Comparison of ENCODE assay signal across 33 cellular contexts in genomic region chr6:167268683-167269280, GRCh38. TPM values are rescaled to one million over a fixed set of nuclear protein-coding genes. Genes with fewer than 3 reads are reported as not detected.
A peak's percentile ranks its signal among the peaks of the same experiment; 100 is the strongest.
DNase-seq lines count a peak whose midpoint lies in the region; ATAC-seq and TF ChIP-seq lines count a peak whose summit lies in the region.
"Had no signal": no experiment of that assay in that cellular context is flagged by ENCODE, and none has a peak within 500 bp of the region (broad histone marks: within the 10 kb centered on the region; RNA-seq: fewer than 3 reads in every experiment).

No MANE protein-coding gene starts in this region.

- H2AFZ ChIP-seq in hepatocyte = no peak overlapping the region

- CTCF ChIA-PET in Calu3 (lab: Charles Lee) = no interaction called here

- peak overlapping the region; percentile 49 for H3K27ac Mint-ChIP-seq in Calu3 (ENCODE audit: unreplicated experiment)
- H3K27ac Mint-ChIP-seq in nephron = peak overlapping the region in 2 of 3 experiments; percentile 13 to 79
- H3K27ac Mint-ChIP-seq in T-helper 17 cell = no peak overlapping the region
- H3K27ac Mint-ChIP-seq: activated CD4-positive, alpha-beta memory T cell treated with anti-CD3 and anti-CD28 coated beads, Interleukin-2, amount 10 ng/mL, durations not matched to agents 7 days and 5 days; activated naive CD8-positive, alpha-beta T cell treated with anti-CD3 and anti-CD28 coated beads, Interleukin-2, amount 50 U/mL, for 24 hours; effector memory CD8-positive, alpha-beta T cell; natural killer cell treated with Interleukin-12 subunit alpha and Interleukin-12 subunit beta and Interleukin-15 and Interleukin-18, amount 100 ng/mL, for 72 hours; T-helper 2 cell treated with Interferon-gamma antibody and Interleukin-4, amounts not matched to agents 5 μg/mL and 100 μg/mL, for 36 hours had no signal

- no peak for TF ChIP-seq POLR2A in suprapubic skin (IDR thresholded peaks at IDR 0.05)

- BruUV-seq in Calu3 (replicated peaks; lab: Mats Ljungman, UMichigan) = no TSS peak

- peaks cover 35% of the 10 kb centered on the region for H3K4me1 Mint-ChIP-seq in Calu3 (ENCODE audit: low read depth, unreplicated experiment)
- H3K4me1 Mint-ChIP-seq in nephron = peaks cover 23% of the 10 kb centered on the region
- H3K4me1 Mint-ChIP-seq in T-helper 17 cell = no peaks in the 10 kb centered on the region
- H3K4me1 Mint-ChIP-seq: activated CD4-positive, alpha-beta memory T cell treated with anti-CD3 and anti-CD28 coated beads, Interleukin-2, amount 10 ng/mL, durations not matched to agents 7 days and 5 days; activated naive CD8-positive, alpha-beta T cell treated with anti-CD3 and anti-CD28 coated beads, Interleukin-2, amount 50 U/mL, for 24 hours had no signal

- WGBS in hepatocyte (ENCODE audit: low lambda C conversion rate, missing lambda C conversion rate) = 59% methylated on average over 20 of the region's 20 CpGs
- WGBS in suprapubic skin = 72% methylated on average over 20 of the region's 20 CpGs

- DNase-seq in Calu3 = peak; percentile 30
- DNase-seq in HuH-7.5 (ENCODE audit: low spot score) = peak; percentile 65
- DNase-seq in hepatocyte (ENCODE audit: low spot score) = peak; percentile 79
- no peak for DNase-seq in NOMO-1 (lab: John Stamatoyannopoulos, UW; ENCODE audit: unreplicated experiment in 2 of 2)
- DNase-seq in T-helper 17 cell = no peak
- no peak for DNase-seq in suprapubic skin (ENCODE audit: low spot score in 2 of 2)
- DNase-seq in T-helper 1 cell = no peak
- DNase-seq: activated CD4-positive, alpha-beta memory T cell treated with anti-CD3 and anti-CD28 coated beads, Interleukin-2, amount 10 ng/mL, durations not matched to agents 7 days and 5 days; activated CD8-positive, alpha-beta memory T cell treated with anti-CD3 and anti-CD28 coated beads, Interleukin-2, amount 50 U/mL, for 4 hours; activated naive CD4-positive, alpha-beta T cell; activated naive CD8-positive, alpha-beta T cell treated with anti-CD3 and anti-CD28 coated beads, Interleukin-2, amount 50 U/mL, for 24 hours; central memory CD4-positive, alpha-beta T cell; effector memory CD8-positive, alpha-beta T cell; glutamatergic neuron; KBM-7; NCI-H1417; NCI-H345; NCI-H748 treated with DMSO at 0.1 percent for 48 hours; ovary; Peyer's patch; SHP77; stimulated activated CD4-positive, alpha-beta T cell treated with anti-CD3 and anti-CD28 coated beads, Interleukin-1b, Interleukin-23, amount 100 ng/mL, for 48 hours; stimulated activated naive CD8-positive, alpha-beta T cell treated with anti-CD3 and anti-CD28 coated beads, Interleukin-15, Interleukin-2, amounts not matched to agents 100 U/mL and 50 U/mL, for 24 hours; testis had no signal

- H3K4me3 ChIP-seq in hepatocyte = no peak overlapping the region
- no peak overlapping the region for H3K4me3 ChIP-seq in suprapubic skin
- H3K4me3 ChIP-seq: lung, ovary, Peyer's patch, testis, vagina had no signal

- H3K27me3 Mint-ChIP-seq in Calu3 (ENCODE audit: unreplicated experiment) (no peaks in the 10 kb centered on the region), nephron (ENCODE audit: low read depth) (peaks cover 29% of the 10 kb centered on the region), T-helper 17 cell (peaks cover 50% of the 10 kb centered on the region)

- H3K9me3 Mint-ChIP-seq in Calu3 (ENCODE audit: low read depth, unreplicated experiment) (no peaks in the 10 kb centered on the region), nephron (no peaks in the 10 kb centered on the region)
- H3K9me3 Mint-ChIP-seq: activated CD4-positive, alpha-beta memory T cell treated with anti-CD3 and anti-CD28 coated beads, Interleukin-2, amount 10 ng/mL, durations not matched to agents 7 days and 5 days; activated naive CD8-positive, alpha-beta T cell treated with anti-CD3 and anti-CD28 coated beads, Interleukin-2, amount 50 U/mL, for 24 hours; effector memory CD8-positive, alpha-beta T cell; natural killer cell treated with Interleukin-12 subunit alpha and Interleukin-12 subunit beta and Interleukin-15 and Interleukin-18, amount 100 ng/mL, for 72 hours; T-helper 2 cell treated with Interferon-gamma antibody and Interleukin-4, amounts not matched to agents 5 μg/mL and 100 μg/mL, for 36 hours had no signal

- H3K4me1 ChIP-seq in hepatocyte (ENCODE audit: insufficient read depth) (peaks cover 49% of the 10 kb centered on the region), suprapubic skin (no peaks in the 10 kb centered on the region)
- H3K4me1 ChIP-seq: testis, vagina had no signal

- no peak for TF ChIP-seq CTCF in Calu3 (IDR thresholded peaks at IDR 0.05; ENCODE audit: unreplicated experiment)
- TF ChIP-seq CTCF in hepatocyte (IDR thresholded peaks at IDR 0.05; ENCODE audit: poor library complexity) = no peak
- TF ChIP-seq CTCF in nephron (IDR thresholded peaks at IDR 0.05; ENCODE audit: unreplicated experiment in 3 of 3) = no peak
- TF ChIP-seq CTCF in suprapubic skin (IDR thresholded peaks at IDR 0.05) = no peak

- H3K79me2 ChIP-seq in hepatocyte = no peaks in the 10 kb centered on the region

- H3K27me3 ChIP-seq in hepatocyte (no peaks in the 10 kb centered on the region), suprapubic skin (peaks cover 11% of the 10 kb centered on the region)
- H3K27me3 ChIP-seq: ovary, Peyer's patch, testis, vagina had no signal

- H3K9me2 ChIP-seq in hepatocyte (replicated peaks; ENCODE audit: insufficient read depth) = no peaks in the 10 kb centered on the region

- peak overlapping the region; percentile 52 for H3K4me2 ChIP-seq in hepatocyte

- H3K36me3 ChIP-seq in hepatocyte (replicated peaks; ENCODE audit: insufficient read depth, low read depth) = no peaks in the 10 kb centered on the region
- no peaks in the 10 kb centered on the region for H3K36me3 ChIP-seq in suprapubic skin
- H3K36me3 ChIP-seq: ovary, Peyer's patch, vagina had no signal

- H3K9me3 ChIP-seq in hepatocyte (ENCODE audit: low read depth) = no peaks in the 10 kb centered on the region
- no peaks in the 10 kb centered on the region for H3K9me3 ChIP-seq in T-helper 17 cell (ENCODE audit: control insufficient read depth, low read length, poor library complexity, severe bottlenecking)
- no peaks in the 10 kb centered on the region for H3K9me3 ChIP-seq in suprapubic skin
- H3K9me3 ChIP-seq: ovary, Peyer's patch, testis, vagina had no signal

- H3K27ac ChIP-seq in hepatocyte = peak overlapping the region; percentile 96
- H3K27ac ChIP-seq in suprapubic skin = no peak overlapping the region
- H3K27ac ChIP-seq: ovary, testis, vagina had no signal

- H3K36me3 Mint-ChIP-seq in Calu3 (ENCODE audit: insufficient read depth, unreplicated experiment) = peaks cover 6% of the 10 kb centered on the region
- no peaks in the 10 kb centered on the region for H3K36me3 Mint-ChIP-seq in nephron (ENCODE audit: low read depth)
- H3K36me3 Mint-ChIP-seq in T-helper 17 cell (ENCODE audit: low read depth) = peaks cover 2% of the 10 kb centered on the region
- H3K36me3 Mint-ChIP-seq: natural killer cell treated with Interleukin-12 subunit alpha and Interleukin-12 subunit beta and Interleukin-15 and Interleukin-18, amount 100 ng/mL, for 72 hours had no signal

- H3K4me3 Mint-ChIP-seq in Calu3 (ENCODE audit: low read depth, unreplicated experiment) (peak overlapping the region; percentile 11), nephron (no peak overlapping the region), T-helper 17 cell (no peak overlapping the region)
- H3K4me3 Mint-ChIP-seq: activated CD4-positive, alpha-beta memory T cell treated with anti-CD3 and anti-CD28 coated beads, Interleukin-2, amount 10 ng/mL, durations not matched to agents 7 days and 5 days; activated naive CD8-positive, alpha-beta T cell treated with anti-CD3 and anti-CD28 coated beads, Interleukin-2, amount 50 U/mL, for 24 hours; effector memory CD8-positive, alpha-beta T cell; natural killer cell treated with Interleukin-12 subunit alpha and Interleukin-12 subunit beta and Interleukin-15 and Interleukin-18, amount 100 ng/mL, for 72 hours; T-helper 2 cell treated with Interferon-gamma antibody and Interleukin-4, amounts not matched to agents 5 μg/mL and 100 μg/mL, for 36 hours had no signal

- intact Hi-C loops in Calu3 (cut with micrococcal nuclease; ENCODE audit: unreplicated experiment) = no loop called here

- no peaks in the 10 kb centered on the region for H4K20me1 ChIP-seq in hepatocyte (ENCODE audit: insufficient read depth, poor library complexity, severe bottlenecking)

- no peak for ATAC-seq in T-helper 17 cell
- ATAC-seq: activated naive CD8-positive, alpha-beta T cell treated with anti-CD3 and anti-CD28 coated beads, Interleukin-2, amount 50 U/mL, for 24 hours; effector memory CD8-positive, alpha-beta T cell; HCT116; natural killer cell treated with Interleukin-12 subunit alpha and Interleukin-12 subunit beta and Interleukin-15 and Interleukin-18, amount 100 ng/mL, for 72 hours; stimulated activated naive CD8-positive, alpha-beta T cell treated with anti-CD3 and anti-CD28 coated beads, Interleukin-15, Interleukin-2, amounts not matched to agents 100 U/mL and 50 U/mL, for 24 hours had no signal

- TF ChIP-seq EP300 in suprapubic skin (IDR thresholded peaks at IDR 0.05) = no peak

RNA-seq across cellular contexts. Expression of gene UNC93A, which starts 22.3 kb away (rescaled TPM):
- total RNA-seq in Calu3 (2022) (not detected in 2 replicates), hepatocyte (66.6 and 67.1 TPM in 2 replicates), T-helper 17 cell (not detected), suprapubic skin (10 to 100 TPM; 16.1 to 41.7 (median 30.2) TPM)
- 32.6 and 38.8 TPM in 2 replicates for polyA plus RNA-seq in hepatocyte
- total RNA-seq: activated CD4-positive, alpha-beta memory T cell treated with anti-CD3 and anti-CD28 coated beads, Interleukin-2, amount 10 ng/mL, durations not matched to agents 7 days and 5 days; Daoy; lung; MCF 10A; natural killer cell treated with Interleukin-12 subunit alpha and Interleukin-12 subunit beta and Interleukin-15 and Interleukin-18, amount 100 ng/mL, for 72 hours had no signal
- polyA plus RNA-seq: lung, ovary had no signal

RNA-seq across cellular contexts. Expression of gene TTLL2, which starts 56.1 kb away (rescaled TPM):
- not detected in 2 replicates for total RNA-seq in Calu3 (2022)
- not detected in 2 replicates for total RNA-seq in hepatocyte
- 0.70 TPM in 1 of 2 replicates, not detected in the other for polyA plus RNA-seq in hepatocyte
- total RNA-seq in T-helper 17 cell = not detected
- not detected for total RNA-seq in suprapubic skin
- total RNA-seq: activated CD4-positive, alpha-beta memory T cell treated with anti-CD3 and anti-CD28 coated beads, Interleukin-2, amount 10 ng/mL, durations not matched to agents 7 days and 5 days; Daoy; lung; MCF 10A; mucosa of gallbladder; natural killer cell treated with Interleukin-12 subunit alpha and Interleukin-12 subunit beta and Interleukin-15 and Interleukin-18, amount 100 ng/mL, for 72 hours; ovary; Peyer's patch; vagina had no signal
- polyA plus RNA-seq: lung, ovary had no signal

Comparison
In these comparisons a context has a peak if more than half of its experiments do, and no peak if none do; other contexts are left out.
1. DNase-seq: peak in Calu3 (single experiment), HuH-7.5 (single experiment) and hepatocyte (single experiment); none in NOMO-1 (0 of 2), T-helper 17 cell (0 of 3), suprapubic skin (0 of 2) and T-helper 1 cell (0 of 5).
2. RNA of gene UNC93A, which starts 22.3 kb away (total RNA-seq): 66.6 to 67.1 TPM in hepatocyte and 16.1 to 41.7 TPM in suprapubic skin; not detected in Calu3 and not detected in T-helper 17 cell; every median in the first group is over 10 times any median in the second.